Comparison of ENCODE assay signal across 19 cellular contexts in the genomic region with DNA sequence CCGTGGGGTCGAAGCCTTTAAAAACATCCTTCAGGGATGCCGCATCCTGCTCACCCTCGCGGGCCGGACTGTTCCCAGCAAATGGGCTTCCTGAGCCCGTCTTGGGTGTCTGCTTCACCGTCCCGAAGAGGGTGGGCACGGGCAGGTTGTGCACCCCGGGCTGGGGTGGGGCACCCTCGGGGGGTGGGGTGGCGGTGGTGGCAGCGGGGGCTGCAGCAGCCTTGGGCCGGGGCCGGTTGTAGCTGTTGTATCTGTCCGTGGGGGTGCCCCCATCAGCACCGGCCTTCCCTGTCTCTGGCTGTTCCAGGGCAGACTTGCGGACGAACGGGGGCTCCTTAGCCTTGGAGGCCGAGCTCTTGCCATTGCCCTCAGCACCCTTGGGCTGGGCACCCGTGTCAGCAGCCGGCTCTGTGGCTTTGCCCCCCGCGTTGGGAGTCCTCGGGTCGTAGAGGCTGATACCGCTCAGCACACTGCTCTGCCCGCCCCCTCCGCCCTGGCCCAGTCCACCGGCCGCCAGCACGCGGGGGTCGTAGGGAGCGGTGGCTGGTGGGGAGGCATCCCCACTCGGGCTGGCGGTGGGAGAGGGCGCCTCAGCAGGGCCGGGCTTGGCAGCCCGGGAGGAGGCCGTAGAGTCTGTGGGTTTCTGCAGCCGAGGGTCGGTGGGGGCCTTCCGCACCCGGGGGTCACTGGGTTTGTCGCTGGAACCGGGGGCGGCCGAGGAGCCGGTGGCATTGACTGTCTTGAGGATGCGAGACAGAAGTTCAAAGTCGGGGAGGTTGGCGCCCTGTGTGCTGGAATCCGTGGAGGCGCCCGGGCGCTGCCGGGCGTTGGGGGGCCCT. TPM values are rescaled to one million over a fixed set of nuclear protein-coding genes. Genes with fewer than 3 reads are reported as not detected.
"Had no signal": no experiment of that assay in that cellular context is flagged by ENCODE, and none has a peak within 500 bp of the region (broad histone marks: within the 10 kb centered on the region; RNA-seq: fewer than 3 reads in every experiment).

No MANE protein-coding gene starts in this region.

- H3K27ac ChIP-seq: hepatocyte, lower lobe of right lung, neural progenitor cell, parathyroid adenoma, prostate gland, right lobe of liver, suprapubic skin, thyroid gland had no signal

- H2AFZ ChIP-seq: hepatocyte, neural progenitor cell, parathyroid adenoma had no signal

- H3K27me3 ChIP-seq: hepatocyte, neural progenitor cell, right lobe of liver, suprapubic skin, thyroid gland had no signal

- H3K9me3 Mint-ChIP-seq: effector memory CD8-positive, alpha-beta T cell; natural killer cell treated with Interleukin-12 subunit alpha and Interleukin-12 subunit beta and Interleukin-15 and Interleukin-18, amount 100 ng/mL, for 72 hours; neural progenitor cell; type B pancreatic cell had no signal

- H3K9ac ChIP-seq: neural progenitor cell, parathyroid adenoma had no signal

- H3K4me3 ChIP-seq: hepatocyte, lower lobe of right lung, neural progenitor cell, prostate gland, right lobe of liver, suprapubic skin, thyroid gland had no signal

- H3K4me3 Mint-ChIP-seq: effector memory CD8-positive, alpha-beta T cell; natural killer cell treated with Interleukin-12 subunit alpha and Interleukin-12 subunit beta and Interleukin-15 and Interleukin-18, amount 100 ng/mL, for 72 hours; neural progenitor cell; type B pancreatic cell had no signal

- H3K9me3 ChIP-seq: lower lobe of right lung, prostate gland, right lobe of liver, suprapubic skin, thyroid gland had no signal

- H3K36me3 ChIP-seq: neural progenitor cell had no signal

- H3K36me3 Mint-ChIP-seq: natural killer cell treated with Interleukin-12 subunit alpha and Interleukin-12 subunit beta and Interleukin-15 and Interleukin-18, amount 100 ng/mL, for 72 hours had no signal

- H3K27ac Mint-ChIP-seq: effector memory CD8-positive, alpha-beta T cell; natural killer cell treated with Interleukin-12 subunit alpha and Interleukin-12 subunit beta and Interleukin-15 and Interleukin-18, amount 100 ng/mL, for 72 hours; neural progenitor cell; type B pancreatic cell had no signal

- H3K4me1 ChIP-seq: lower lobe of right lung, neural progenitor cell, parathyroid adenoma, prostate gland, right lobe of liver, suprapubic skin, thyroid gland had no signal

- ATAC-seq: effector memory CD8-positive, alpha-beta T cell had no signal

- DNase-seq: effector memory CD8-positive, alpha-beta T cell; erythroblast; foreskin melanocyte; kidney glomerular epithelial cell; lower lobe of right lung; mesenchymal stem cell; midbrain; nucleus accumbens; right lobe of liver; stimulated activated CD4-positive, alpha-beta T cell treated with anti-CD3 and anti-CD28 coated beads, Interleukin-4, amount 100 ng/mL, for 1 hour; stimulated activated naive CD4-positive, alpha-beta T cell; thyroid gland had no signal

- H3K4me2 ChIP-seq: hepatocyte, neural progenitor cell had no signal

- H3K27me3 Mint-ChIP-seq: effector memory CD8-positive, alpha-beta T cell; natural killer cell treated with Interleukin-12 subunit alpha and Interleukin-12 subunit beta and Interleukin-15 and Interleukin-18, amount 100 ng/mL, for 72 hours; type B pancreatic cell had no signal

- H3K4me1 Mint-ChIP-seq: neural progenitor cell had no signal

RNA-seq across cellular contexts. Expression of a gene that starts 47.0 kb away (rescaled TPM):
- total RNA-seq: natural killer cell treated with Interleukin-12 subunit alpha and Interleukin-12 subunit beta and Interleukin-15 and Interleukin-18, amount 100 ng/mL, for 72 hours had no signal
